12 cellular contexts compared by ENCODE assay signal in the genomic region with DNA sequence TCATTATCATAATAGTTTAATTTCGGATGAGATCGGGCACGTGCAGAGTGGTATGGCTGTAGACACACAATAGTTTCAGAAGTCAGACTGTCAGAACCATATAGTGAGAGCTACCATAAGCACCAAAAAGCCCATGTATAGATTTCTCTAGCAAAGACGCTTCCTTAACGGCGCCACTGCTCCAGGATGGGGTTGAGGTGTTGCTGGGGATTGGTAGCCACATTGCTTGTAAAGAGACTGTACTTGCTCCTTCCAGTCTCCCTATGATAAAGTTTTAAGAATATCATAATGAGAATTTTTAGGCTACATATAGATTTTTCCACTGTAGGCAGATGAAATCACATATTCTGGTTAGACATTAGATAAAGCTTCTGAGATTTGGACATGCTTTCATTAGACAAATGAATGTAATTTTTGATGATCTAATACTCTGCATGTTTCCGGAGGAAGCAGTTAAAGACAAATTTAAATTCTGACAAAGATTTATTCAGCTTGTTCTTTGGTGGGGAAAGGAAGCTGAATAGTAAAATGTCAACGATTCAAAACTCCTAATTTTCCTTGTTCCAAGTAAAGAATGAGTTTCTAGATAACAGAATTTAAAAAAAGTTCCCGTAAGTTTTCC.
DNase-seq lines count a peak whose midpoint lies in the region; ATAC-seq and TF ChIP-seq lines count a peak whose summit lies in the region.
"Had no signal": no experiment of that assay in that cellular context is flagged by ENCODE, and none has a peak within 500 bp of the region (broad histone marks: within the 10 kb centered on the region; RNA-seq: fewer than 3 reads in every experiment).

No MANE protein-coding gene starts in this region.

- peak overlapping the region; percentile 63 for H4K91ac ChIP-seq in IMR-90 (ENCODE audit: insufficient read depth, low read depth, low read length)

- in situ Hi-C loops in IMR-90 (cut with MboI; ENCODE audit: low sequenced_read_pairs): no loop called here

- no peaks in the 10 kb centered on the region for H3K36me3 ChIP-seq in BLaER1 treated with 17β-estradiol and CSF1 and Interleukin-3, amounts not matched to agents 10 nM and 100 nM
- H3K36me3 ChIP-seq in IMR-90 (ENCODE audit: control insufficient read depth, insufficient read depth, low read length) (no peaks in the 10 kb centered on the region), muscle layer of duodenum (ENCODE audit: control insufficient read depth in 1 of 2, insufficient read depth in 2 of 2, low read length in 2 of 2) (no peaks in the 10 kb centered on the region), MM.1S (replicated peaks; ENCODE audit: insufficient read depth, low read length) (no peaks in the 10 kb centered on the region)
- H3K36me3 ChIP-seq: prostate gland had no signal

- H3K4me3 ChIP-seq in BLaER1 treated with 17β-estradiol and CSF1 and Interleukin-3, amounts not matched to agents 10 nM and 100 nM: no peak overlapping the region; a peak in 1 of 20 replicates
- H3K4me3 ChIP-seq in IMR-90 (ENCODE audit: insufficient read depth, low read depth, low read length): no peak overlapping the region
- no peak overlapping the region for H3K4me3 ChIP-seq in muscle layer of duodenum (ENCODE audit: low read depth in 1 of 2, low read length in 2 of 2)
- no peak overlapping the region for H3K4me3 ChIP-seq in MM.1S (ENCODE audit: low read length)
- H3K4me3 ChIP-seq: prostate gland had no signal

- H3F3A ChIP-seq in MM.1S (ENCODE audit: insufficient read depth, low read length): no peaks in the 10 kb centered on the region

- H3K27ac Mint-ChIP-seq in chondrocyte (ENCODE audit: unreplicated experiment): peak overlapping the region; percentile 84

- H3K14ac ChIP-seq in IMR-90 (replicated peaks; ENCODE audit: low read depth, low read length): 0 out of 2 replicates have a peak overlapping the region, but pooled peaks have one; percentile 12

- WGBS in IMR-90 (ENCODE audit: extremely low coverage in 2 of 2, insufficient read length in 1 of 2), 2 experiments: no CpG with 5 or more reads among the region's 9 CpGs

- H3K56ac ChIP-seq in IMR-90 (ENCODE audit: extremely low read depth, insufficient read depth, low read length): peak overlapping the region; percentile 54; the same call in 1 of the 2 replicates

- no peaks in the 10 kb centered on the region for H3K27me3 Mint-ChIP-seq in chondrocyte (ENCODE audit: low read depth)

- peak overlapping the region; percentile 78 for H4K5ac ChIP-seq in IMR-90 (ENCODE audit: low read depth, low read length)

- CTCF ChIA-PET in IMR-90 (lab: Yijun Ruan, JAX): no interaction called here

- peak overlapping the region; percentile 57 for H3K18ac ChIP-seq in IMR-90 (ENCODE audit: low read depth, low read length)

- ATAC-seq in IMR-90 (ENCODE audit: low read depth): peak; percentile 53
- ATAC-seq in GM19467 (IDR thresholded peaks at IDR 0.05; ENCODE audit: unreplicated experiment): no peak
- no peak for ATAC-seq in left colon

- peak overlapping the region; percentile 16; the same call in 1 of the 3 replicates for H2BK15ac ChIP-seq in IMR-90 (ENCODE audit: low read depth, low read length)

- H3K4me1 ChIP-seq in BLaER1 treated with 17β-estradiol and CSF1 and Interleukin-3, amounts not matched to agents 10 nM and 100 nM: peaks cover 0 to 97% (median 15%) of the 10 kb centered on the region in 10 experiments; a peak in 16 of 20 replicates
- peaks cover 2% of the 10 kb centered on the region for H3K4me1 ChIP-seq in IMR-90 (ENCODE audit: control insufficient read depth, insufficient read depth, low read length)
- H3K4me1 ChIP-seq in muscle layer of duodenum (ENCODE audit: control insufficient read depth in 1 of 2, insufficient read depth in 2 of 2, low read length in 2 of 2): no peaks in the 10 kb centered on the region
- H3K4me1 ChIP-seq in MM.1S (ENCODE audit: low read length): no peaks in the 10 kb centered on the region
- H3K4me1 ChIP-seq: prostate gland had no signal

- H2BK20ac ChIP-seq in IMR-90 (ENCODE audit: low read depth, low read length): no peak overlapping the region; the same call in 1 of the 2 replicates

- peaks cover 4% of the 10 kb centered on the region for H3K9me3 Mint-ChIP-seq in chondrocyte (ENCODE audit: low read depth)

- H4K8ac ChIP-seq in IMR-90 (ENCODE audit: low read depth in 2 of 2, low read length in 2 of 2): peak overlapping the region; percentile 62

- peak overlapping the region; percentile 44 for H3K4ac ChIP-seq in IMR-90 (ENCODE audit: low read depth, low read length)

- TF ChIP-seq CTCF in IMR-90 (conservative IDR thresholded peaks at IDR 0.05; ENCODE audit: low read depth, low read length) (no peak), chondrocyte (IDR thresholded peaks at IDR 0.05) (no peak), MM.1S (IDR thresholded peaks at IDR 0.05; ENCODE audit: low read length) (no peak)

- peak overlapping the region; percentile 87 for H2BK5ac ChIP-seq in IMR-90 (ENCODE audit: low read depth, low read length, poor library complexity, severe bottlenecking)

- H3K4me2 ChIP-seq in BLaER1 treated with 17β-estradiol and CSF1 and Interleukin-3, amounts not matched to agents 10 nM and 100 nM: peak overlapping the region in 7 of 11 experiments; percentile 30 to 81 (median 60); a peak in 13 of 22 replicates
- peak overlapping the region; percentile 23 for H3K4me2 ChIP-seq in IMR-90 (ENCODE audit: low read depth, low read length)
- no peak overlapping the region for H3K4me2 ChIP-seq in MM.1S (ENCODE audit: low read depth, low read length)

- DNase-seq in IMR-90 (no peak), chondrocyte (ENCODE audit: low spot score) (no peak), MM.1S (no peak), left colon (no peak), T-helper 1 cell (no peak)
- DNase-seq: activated CD4-positive, CD25-positive, alpha-beta regulatory T cell treated with anti-CD3 and anti-CD28 coated beads, Interleukin-2, amount 50 U/mL, for 72 hours; stimulated activated CD4-positive, alpha-beta T cell treated with anti-CD3 and anti-CD28 coated beads, Interleukin-4, amount 100 ng/mL, for 1 hour had no signal

- H2AK5ac ChIP-seq in IMR-90 (ENCODE audit: low read depth, low read length): peak overlapping the region; percentile 76

- H3K27me3 ChIP-seq in BLaER1 treated with 17β-estradiol and CSF1 and Interleukin-3, amounts not matched to agents 10 nM and 100 nM: no peaks in the 10 kb centered on the region
- no peaks in the 10 kb centered on the region for H3K27me3 ChIP-seq in IMR-90 (ENCODE audit: control insufficient read depth, insufficient read depth, low read length)
- no peaks in the 10 kb centered on the region for H3K27me3 ChIP-seq in muscle layer of duodenum (ENCODE audit: low read depth, low read length)
- H3K27me3 ChIP-seq in MM.1S (replicated peaks; ENCODE audit: insufficient read depth, low read length): no peaks in the 10 kb centered on the region

- H3K79me2 ChIP-seq in MM.1S (ENCODE audit: low read length): no peaks in the 10 kb centered on the region

- peak overlapping the region in 4 of 11 experiments; percentile 42 to 85 (median 80); a peak in 8 of 22 replicates for H3K9ac ChIP-seq in BLaER1 treated with 17β-estradiol and CSF1 and Interleukin-3, amounts not matched to agents 10 nM and 100 nM
- H3K9ac ChIP-seq in IMR-90 (ENCODE audit: low read depth, low read length) (no peak overlapping the region; the same call in 1 of the 2 replicates), MM.1S (ENCODE audit: low read length) (no peak overlapping the region)

- H2AFZ ChIP-seq in IMR-90 (replicated peaks; ENCODE audit: low read length, poor library complexity) (no peak overlapping the region), MM.1S (ENCODE audit: low read length) (no peak overlapping the region)

- H2BK120ac ChIP-seq in IMR-90 (ENCODE audit: low read depth, low read length): peak overlapping the region; percentile 72

- no peaks in the 10 kb centered on the region for H3K9me1 ChIP-seq in IMR-90 (ENCODE audit: insufficient read depth, low read length)

- TF ChIP-seq RAD21 in IMR-90 (IDR thresholded peaks at IDR 0.05; ENCODE audit: low read length): no peak

- H2AK9ac ChIP-seq in IMR-90 (replicated peaks; ENCODE audit: low read depth, low read length, poor library complexity): no peak overlapping the region

- no peaks in the 10 kb centered on the region for H3K79me1 ChIP-seq in IMR-90 (ENCODE audit: low read depth in 1 of 2, low read length in 2 of 2)

- TF ChIP-seq POLR2A in IMR-90 (IDR thresholded peaks at IDR 0.05; ENCODE audit: low read depth, low read length): no peak

- H3K4me3 Mint-ChIP-seq in chondrocyte (ENCODE audit: unreplicated experiment): peak overlapping the region; percentile 11

- no peaks in the 10 kb centered on the region for H3K9me2 ChIP-seq in MM.1S (replicated peaks; ENCODE audit: insufficient read depth, low read length)

- H3K23ac ChIP-seq in IMR-90 (ENCODE audit: low read depth, low read length): peak overlapping the region; percentile 30; the same call in 1 of the 2 replicates

- POLR2A ChIA-PET in IMR-90 (lab: Charles Lee; ENCODE audit: unreplicated experiment): no interaction called here

- H3K36me3 Mint-ChIP-seq in chondrocyte (ENCODE audit: low read depth): peaks cover 2% of the 10 kb centered on the region

- peaks cover 0 to 7% (median 0%) of the 10 kb centered on the region in 11 experiments; a peak in 4 of 22 replicates for H3K9me3 ChIP-seq in BLaER1 treated with 17β-estradiol and CSF1 and Interleukin-3, amounts not matched to agents 10 nM and 100 nM (replicated peaks in 1 of 11)
- no peaks in the 10 kb centered on the region for H3K9me3 ChIP-seq in IMR-90 (ENCODE audit: control insufficient read depth, insufficient read depth, low read length)
- H3K9me3 ChIP-seq in muscle layer of duodenum (ENCODE audit: control insufficient read depth in 1 of 2, low read length in 2 of 2): no peaks in the 10 kb centered on the region
- H3K9me3 ChIP-seq in MM.1S (replicated peaks; ENCODE audit: insufficient read depth, low read length): no peaks in the 10 kb centered on the region
- H3K9me3 ChIP-seq: prostate gland had no signal

- intact Hi-C loops in IMR-90 (cut with micrococcal nuclease) (no loop called here), left colon (cut with DNase I, micrococcal nuclease) (no loop called here)

- dilution Hi-C loops in IMR-90 (cut with HindIII; ENCODE audit: low sequenced_read_pairs, unreplicated experiment): no loop called here

- H3K27ac ChIP-seq in BLaER1 treated with 17β-estradiol and CSF1 and Interleukin-3, amounts not matched to agents 10 nM and 100 nM: peak overlapping the region in 5 of 11 experiments; percentile 23 to 94 (median 91); a peak in 12 of 22 replicates
- peak overlapping the region; percentile 78 for H3K27ac ChIP-seq in IMR-90 (ENCODE audit: insufficient read depth, low read length)
- H3K27ac ChIP-seq in muscle layer of duodenum (ENCODE audit: low read length): peak overlapping the region; percentile 12
- H3K27ac ChIP-seq in MM.1S (ENCODE audit: low read length): no peak overlapping the region
- H3K27ac ChIP-seq: C4-2B, prostate gland had no signal

- peaks cover 23% of the 10 kb centered on the region for H3K4me1 Mint-ChIP-seq in chondrocyte (ENCODE audit: low read depth)

- no peaks in the 10 kb centered on the region for H4K20me1 ChIP-seq in BLaER1 treated with 17β-estradiol and CSF1 and Interleukin-3, amounts not matched to agents 10 nM and 100 nM
- no peaks in the 10 kb centered on the region for H4K20me1 ChIP-seq in IMR-90 (ENCODE audit: insufficient read depth, low read length)
- no peaks in the 10 kb centered on the region for H4K20me1 ChIP-seq in MM.1S (ENCODE audit: insufficient read depth, low read length)

- no TSS peak for BruUV-seq in IMR-90 (replicated peaks; lab: Mats Ljungman, UMichigan)
